1 cellular context compared by ENCODE assay signal in the genomic region with DNA sequence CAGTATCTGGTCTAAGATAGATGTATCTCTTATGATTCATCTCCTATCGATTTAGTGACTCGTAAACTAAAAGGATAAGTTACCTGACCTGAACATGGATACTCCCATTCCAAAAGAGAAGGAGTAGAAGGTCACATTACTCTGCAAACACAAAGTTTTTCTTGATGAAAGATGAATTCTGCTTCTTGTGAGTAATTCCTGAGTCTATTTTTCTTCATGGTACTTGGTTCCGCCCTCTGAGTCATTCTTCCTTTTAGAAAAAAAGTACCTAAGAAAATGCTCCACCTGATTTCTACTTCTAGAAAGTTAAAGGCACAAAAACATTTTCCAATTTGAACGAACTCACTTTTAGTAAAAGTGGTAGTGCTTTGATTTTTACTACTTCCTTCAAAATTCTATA.
TF ChIP-seq lines count a peak whose summit lies in the region.

No MANE protein-coding gene starts in this region.

TF ChIP-seq in GM23338, 12 proteins besides CTCF, POLR2A, EP300 and RAD21 (continued from another document):
- no peak for TF ChIP-seq EZH2phosphoT487 (IDR thresholded peaks at IDR 0.05; ENCODE audit: unreplicated experiment)
TF ChIP-seq in GM23338: peak in this region for 0.
